8 cellular contexts compared by ENCODE assay signal in genomic region chr19:51367565-51368365, GRCh38. TPM values are rescaled to one million over a fixed set of nuclear protein-coding genes. Genes with fewer than 3 reads are reported as not detected.
DNase-seq lines count a peak whose midpoint lies in the region; ATAC-seq, FAIRE-seq and TF ChIP-seq lines count a peak whose summit lies in the region.

No MANE protein-coding gene starts in this region.

- peak overlapping the region; percentile 93 for H3K4me3 ChIP-seq in SK-N-MC

- H3K4me3 Mint-ChIP-seq in activated naive CD4-positive, alpha-beta T cell treated with anti-CD3 and anti-CD28 coated beads, Interleukin-2, amount 50 U/mL, for 24 hours: peak overlapping the region; percentile 100

- no peaks in the 10 kb centered on the region for H3K27me3 Mint-ChIP-seq in activated naive CD4-positive, alpha-beta T cell treated with anti-CD3 and anti-CD28 coated beads, Interleukin-2, amount 50 U/mL, for 24 hours

- peak overlapping the region; percentile 91 for H3K27ac Mint-ChIP-seq in activated naive CD4-positive, alpha-beta T cell treated with anti-CD3 and anti-CD28 coated beads, Interleukin-2, amount 50 U/mL, for 24 hours

- H3K36me3 ChIP-seq in SK-N-MC (ENCODE audit: insufficient read depth, low read length): no peaks in the 10 kb centered on the region

- no peaks in the 10 kb centered on the region for H3K9me3 Mint-ChIP-seq in activated naive CD4-positive, alpha-beta T cell treated with anti-CD3 and anti-CD28 coated beads, Interleukin-2, amount 50 U/mL, for 24 hours

- DNase-seq in D721Med (ENCODE audit: insufficient read length, low spot score) (peak; percentile 92), HuH-7 (ENCODE audit: low spot score) (peak; percentile 88), SK-N-MC (ENCODE audit: low read depth, low spot score) (peak; percentile 64), globus pallidus (ENCODE audit: low spot score) (peak; percentile 98), occipital lobe (lab: John Stamatoyannopoulos, UW) (peak; percentile 98)

- ATAC-seq in GM21515 (IDR thresholded peaks at IDR 0.05; ENCODE audit: unreplicated experiment): peak; percentile 71

- H3K4me1 Mint-ChIP-seq in activated naive CD4-positive, alpha-beta T cell treated with anti-CD3 and anti-CD28 coated beads, Interleukin-2, amount 50 U/mL, for 24 hours: peaks cover 72% of the 10 kb centered on the region

- FAIRE-seq in D721Med (lab: Jason Lieb, UNC): no peak

- no peaks in the 10 kb centered on the region for H3K9me3 ChIP-seq in SK-N-MC (ENCODE audit: low read depth, low read length)

- H3K36me3 Mint-ChIP-seq in activated naive CD4-positive, alpha-beta T cell treated with anti-CD3 and anti-CD28 coated beads, Interleukin-2, amount 50 U/mL, for 24 hours: no peaks in the 10 kb centered on the region

- H3K27ac ChIP-seq in SK-N-MC: no peak overlapping the region
- H3K27ac ChIP-seq in temporal lobe (ENCODE audit: low read depth, low read length): peak overlapping the region; percentile 98

- no peak for TF ChIP-seq CTCF in D721Med (IDR thresholded peaks at IDR 0.05; ENCODE audit: insufficient read depth, missing control alignments)

- no peak overlapping the region for H3K9ac ChIP-seq in SK-N-MC (ENCODE audit: insufficient read length)

RNA-seq across cellular contexts. Expression of gene CLDND2, which starts 1.0 kb away (rescaled TPM):
- total RNA-seq in occipital lobe: not detected
- total RNA-seq in temporal lobe: not detected

RNA-seq across cellular contexts. Expression of gene ETFB, which starts 1.6 kb away (rescaled TPM):
- total RNA-seq in occipital lobe: 49.8 TPM
- total RNA-seq in temporal lobe: 28.3 TPM

RNA-seq across cellular contexts. Expression of gene NKG7, which starts 4.7 kb away (rescaled TPM):
- total RNA-seq in occipital lobe (not detected), temporal lobe (not detected)

RNA-seq across cellular contexts. Expression of gene LIM2, which starts 20.0 kb away (rescaled TPM):
- total RNA-seq in occipital lobe (not detected), temporal lobe (not detected)

RNA-seq across cellular contexts. Expression of gene C19orf84, which starts 22.6 kb away (rescaled TPM):
- total RNA-seq in occipital lobe (not detected), temporal lobe (not detected)
